In genomic region chr10:131748191-131748590, GRCh38 we compare ENCODE assay signal across 1 cellular context.
TF ChIP-seq lines count a peak whose summit lies in the region.

No MANE protein-coding gene starts in this region.

TF ChIP-seq in IMR-90, 13 proteins besides CTCF, POLR2A, EP300 and RAD21 (continued from another document):
- TF ChIP-seq ELK1 (IDR thresholded peaks at IDR 0.05; ENCODE audit: borderline replicate concordance, low read depth, low read length) (no peak), CEBPB (IDR thresholded peaks at IDR 0.05; ENCODE audit: low read depth, low read length) (no peak), BHLHE40 (IDR thresholded peaks at IDR 0.05; ENCODE audit: low read depth, low read length) (no peak), CHD1 (IDR thresholded peaks at IDR 0.05; ENCODE audit: low read depth, low read length) (no peak), FOS (IDR thresholded peaks at IDR 0.05; ENCODE audit: low read depth, low read length) (no peak), MAFK (IDR thresholded peaks at IDR 0.05; ENCODE audit: low read depth, low read length) (no peak), NFE2L2 (IDR thresholded peaks at IDR 0.05; ENCODE audit: low read depth, low read length) (no peak), MAZ (IDR thresholded peaks at IDR 0.05; ENCODE audit: borderline replicate concordance, low read depth, low read length) (no peak), USF2 (IDR thresholded peaks at IDR 0.05; ENCODE audit: low read depth, low read length) (no peak), RFX5 (IDR thresholded peaks at IDR 0.05; ENCODE audit: low read depth, low read length) (no peak)
